In genomic region chr1:226060976-226061792, GRCh38 we compare ENCODE assay signal across 8 cellular contexts. TPM values are rescaled to one million over a fixed set of nuclear protein-coding genes. Genes with fewer than 3 reads are reported as not detected.
DNase-seq lines count a peak whose midpoint lies in the region; ATAC-seq lines count a peak whose summit lies in the region.

No MANE protein-coding gene starts in this region.

- peak overlapping the region; percentile 57 for H4K12ac ChIP-seq in trophoblast cell (ENCODE audit: low read depth, low read length)

- H4K8ac ChIP-seq in trophoblast cell (ENCODE audit: low read depth, low read length): peak overlapping the region; percentile 89

- peak overlapping the region; percentile 65 for H3K4me2 ChIP-seq in trophoblast cell (ENCODE audit: low read length)

- peak overlapping the region; percentile 95 for H2AFZ ChIP-seq in trophoblast cell (ENCODE audit: insufficient read depth, low read length, poor library complexity)

- peak overlapping the region; percentile 94 for H3K18ac ChIP-seq in trophoblast cell (ENCODE audit: low read length)

- CTCF ChIA-PET in activated CD8-positive, alpha-beta memory T cell treated with anti-CD3 and anti-CD28 coated beads, Interleukin-2, amount 10 ng/mL, durations not matched to agents 7 days and 5 days (lab: Charles Lee): interaction anchor here (1.2 to 2.6 kb wide), 6 partner anchors 11 to 590 kb away, joined by 3 to 10 read pairs (median 4); no protein-coding TSS in a partner anchor

- H3K36me3 ChIP-seq in SJCRH30 (peaks cover 19% of the 10 kb centered on the region), esophagus (ENCODE audit: control insufficient read depth in 2 of 2, insufficient read depth in 2 of 2, low read length in 1 of 2) (no peaks in the 10 kb centered on the region), trophoblast cell (ENCODE audit: control insufficient read depth in 1 of 2, insufficient read depth in 2 of 2, low read length in 2 of 2) (peaks cover 2% of the 10 kb centered on the region in 2 experiments)

- H3K4me3 Mint-ChIP-seq in activated CD8-positive, alpha-beta memory T cell treated with anti-CD3 and anti-CD28 coated beads, Interleukin-2, amount 10 ng/mL, durations not matched to agents 7 days and 5 days: peak overlapping the region; percentile 80

- no peak for ATAC-seq in activated CD8-positive, alpha-beta memory T cell treated with anti-CD3 and anti-CD28 coated beads, Interleukin-2, amount 10 ng/mL, durations not matched to agents 7 days and 5 days

- H3K36me3 Mint-ChIP-seq in activated CD8-positive, alpha-beta memory T cell treated with anti-CD3 and anti-CD28 coated beads, Interleukin-2, amount 10 ng/mL, durations not matched to agents 7 days and 5 days: peaks cover 26% of the 10 kb centered on the region

- peak overlapping the region; percentile 95 for H2BK5ac ChIP-seq in trophoblast cell (ENCODE audit: low read depth, low read length, poor library complexity)

- H3K27ac Mint-ChIP-seq in activated CD8-positive, alpha-beta memory T cell treated with anti-CD3 and anti-CD28 coated beads, Interleukin-2, amount 10 ng/mL, durations not matched to agents 7 days and 5 days: peak overlapping the region; percentile 79

- no peaks in the 10 kb centered on the region for H3K27me3 Mint-ChIP-seq in activated CD8-positive, alpha-beta memory T cell treated with anti-CD3 and anti-CD28 coated beads, Interleukin-2, amount 10 ng/mL, durations not matched to agents 7 days and 5 days

- DNase-seq in activated CD8-positive, alpha-beta memory T cell treated with anti-CD3 and anti-CD28 coated beads, Interleukin-2, amount 10 ng/mL, durations not matched to agents 7 days and 5 days: no peak
- DNase-seq in activated CD8-positive, alpha-beta memory T cell treated with anti-CD3 and anti-CD28 coated beads, Interleukin-2, amount 50 U/mL, for 48 hours: no peak
- DNase-seq in SJCRH30 (peak in 1 of 2 experiments; percentile 39), trophoblast cell (no peak), hepatic stellate cell (ENCODE audit: low spot score) (no peak), activated gamma-delta T cell (lab: John Stamatoyannopoulos, UW) (no peak)
- no peak for DNase-seq in activated CD4-positive, alpha-beta T cell treated with anti-CD3 and anti-CD28 coated beads, Interleukin-2, amount 50 U/mL, for 4 hours

- no peaks in the 10 kb centered on the region for H3K9me3 Mint-ChIP-seq in activated CD8-positive, alpha-beta memory T cell treated with anti-CD3 and anti-CD28 coated beads, Interleukin-2, amount 10 ng/mL, durations not matched to agents 7 days and 5 days (ENCODE audit: low read depth)

- H3K23ac ChIP-seq in trophoblast cell (ENCODE audit: low read length): peak overlapping the region; percentile 91

- peak overlapping the region; percentile 20 for H2BK12ac ChIP-seq in trophoblast cell (ENCODE audit: low read length)

- H3K27me3 ChIP-seq in SJCRH30 (no peaks in the 10 kb centered on the region), esophagus (ENCODE audit: control insufficient read depth in 1 of 2, insufficient read depth in 2 of 2, low read length in 2 of 2) (no peaks in the 10 kb centered on the region), trophoblast cell (ENCODE audit: insufficient read depth, low read length) (no peaks in the 10 kb centered on the region)

- H3K79me2 ChIP-seq in trophoblast cell (ENCODE audit: control insufficient read depth, insufficient read depth, low read length, poor library complexity): peaks cover 17% of the 10 kb centered on the region

- H3K9me3 ChIP-seq in SJCRH30 (replicated peaks): no peaks in the 10 kb centered on the region
- no peaks in the 10 kb centered on the region for H3K9me3 ChIP-seq in esophagus (ENCODE audit: control insufficient read depth in 2 of 2, insufficient read depth in 1 of 2, low read depth in 1 of 2, low read length in 1 of 2)
- no peaks in the 10 kb centered on the region for H3K9me3 ChIP-seq in trophoblast cell (ENCODE audit: insufficient read depth, low read depth, low read length)

- peak overlapping the region; percentile 92 for H2BK120ac ChIP-seq in trophoblast cell (ENCODE audit: insufficient read depth, low read length, poor library complexity)

- WGBS in esophagus, 2 donors: 10 to 13% methylated on average over 19 of the region's 19 CpGs
- WGBS in trophoblast cell (ENCODE audit: extremely low coverage, insufficient coverage, insufficient read length): no CpG with 5 or more reads among the region's 19 CpGs

- peak overlapping the region; percentile 90 for H4K91ac ChIP-seq in trophoblast cell (ENCODE audit: low read depth, low read length)

- peak overlapping the region; percentile 92 for H3K9ac ChIP-seq in trophoblast cell (ENCODE audit: low read length)

- H3K4me1 ChIP-seq in SJCRH30 (peaks cover 7% of the 10 kb centered on the region), esophagus (ENCODE audit: control insufficient read depth in 2 of 2, insufficient read depth in 2 of 2, low read length in 1 of 2) (no peaks in the 10 kb centered on the region), trophoblast cell (ENCODE audit: control insufficient read depth in 1 of 2, insufficient read depth in 2 of 2, low read length in 2 of 2) (peaks cover 0 to 4% of the 10 kb centered on the region in 2 experiments)

- H3K4me3 ChIP-seq in SJCRH30: peak overlapping the region; percentile 96
- peak overlapping the region; percentile 91 to 99 for H3K4me3 ChIP-seq in esophagus (ENCODE audit: low read depth in 1 of 2, low read length in 2 of 2)
- H3K4me3 ChIP-seq in trophoblast cell (ENCODE audit: low read depth, low read length): peak overlapping the region; percentile 89

- H3K27ac ChIP-seq in SJCRH30 (peak overlapping the region; percentile 98), esophagus (ENCODE audit: low read depth in 2 of 2, low read length in 1 of 2) (peak overlapping the region; percentile 95 to 100), trophoblast cell (ENCODE audit: low read depth, low read length) (peak overlapping the region; percentile 100)

- H3K4ac ChIP-seq in trophoblast cell (ENCODE audit: low read depth, low read length): peak overlapping the region; percentile 42

- H3K14ac ChIP-seq in trophoblast cell (ENCODE audit: low read length): peak overlapping the region; percentile 86

- peaks cover 24% of the 10 kb centered on the region for H3K4me1 Mint-ChIP-seq in activated CD8-positive, alpha-beta memory T cell treated with anti-CD3 and anti-CD28 coated beads, Interleukin-2, amount 10 ng/mL, durations not matched to agents 7 days and 5 days

- H3K79me1 ChIP-seq in trophoblast cell (ENCODE audit: low read length): peaks cover 17% of the 10 kb centered on the region

- H2AK5ac ChIP-seq in trophoblast cell (ENCODE audit: low read length): peak overlapping the region; percentile 18

RNA-seq across cellular contexts. Expression of gene H3-3A, which starts 1.3 kb away (rescaled TPM):
- total RNA-seq in activated CD8-positive, alpha-beta memory T cell treated with anti-CD3 and anti-CD28 coated beads, Interleukin-2, amount 10 ng/mL, durations not matched to agents 7 days and 5 days: 100 to 1,000 TPM; 384 to 451 TPM
- 923 and 957 TPM in 2 replicates for total RNA-seq in SJCRH30 (2014; rRNA removed; shearing (Covaris generic))
- 1,000 to 10,000 TPM in 1 of 2 donors, 100 to 1,000 TPM in 1; 679 to 1,046 TPM for polyA plus RNA-seq in esophagus
- 1,042 and 1,059 TPM in 2 replicates for polyA plus RNA-seq in trophoblast cell (2013)
